ENCODE assay signal across 19 cellular contexts in genomic region chr16:35523991-35524390, GRCh38.
DNase-seq lines count a peak whose midpoint lies in the region; TF ChIP-seq lines count a peak whose summit lies in the region.
"Had no signal": no experiment of that assay in that cellular context is flagged by ENCODE, and none has a peak within 500 bp of the region (broad histone marks: within the 10 kb centered on the region; RNA-seq: fewer than 3 reads in every experiment).

No MANE protein-coding gene starts in this region.

- H3K27ac ChIP-seq in 22Rv1: peak overlapping the region; percentile 67
- H3K27ac ChIP-seq: SJCRH30 had no signal

- peak; percentile 50 for DNase-seq in DMS 273 (lab: John Stamatoyannopoulos, UW; ENCODE audit: unreplicated experiment)
- DNase-seq in DMS 273 treated with DMSO at 0.1 percent for 48 hours (lab: John Stamatoyannopoulos, UW): no peak
- DNase-seq in NCI-H2081 (lab: John Stamatoyannopoulos, UW): peak; percentile 21 to 78
- peak; percentile 50 for DNase-seq in SK-MEL-5 (ENCODE audit: low read depth, low spot score)
- DNase-seq in superior temporal gyrus (ENCODE audit: extremely low spot score): no peak
- no peak for DNase-seq in SK-N-DZ (ENCODE audit: low spot score)
- no peak for DNase-seq in activated CD4-positive, CD25-positive, alpha-beta regulatory T cell treated with anti-CD3 and anti-CD28 coated beads, Interleukin-2, amount 50 U/mL, for 72 hours
- DNase-seq: 8988T, ACHN, BE2C, Calu3, DMS53, IMR-90, KG1, NCI-H1092, NCI-H1436 treated with DMSO at 0.1 percent for 48 hours, NCI-H526 treated with DMSO at 0.1 percent for 48 hours, SJCRH30 had no signal

- no peak for TF ChIP-seq CTCF in 22Rv1 (IDR thresholded peaks at IDR 0.05)

- in situ Hi-C loops in SK-MEL-5 (cut with HindIII; ENCODE audit: low pct_unique_long_range_greater_than_20kb, low sequenced_read_pairs): no loop called here

Comparison
In these comparisons a context has a peak if more than half of its experiments do, and no peak if none do; other contexts are left out.
1. DNase-seq: peak in DMS 273 (single experiment), NCI-H2081 (2 of 2) and SK-MEL-5 (single experiment); none in DMS 273 treated with DMSO at 0.1 percent for 48 hours (single experiment), superior temporal gyrus (single experiment), SK-N-DZ (single experiment) and activated CD4-positive, CD25-positive, alpha-beta regulatory T cell treated with anti-CD3 and anti-CD28 coated beads, Interleukin-2, amount 50 U/mL, for 72 hours (single experiment).